In the genomic region with DNA sequence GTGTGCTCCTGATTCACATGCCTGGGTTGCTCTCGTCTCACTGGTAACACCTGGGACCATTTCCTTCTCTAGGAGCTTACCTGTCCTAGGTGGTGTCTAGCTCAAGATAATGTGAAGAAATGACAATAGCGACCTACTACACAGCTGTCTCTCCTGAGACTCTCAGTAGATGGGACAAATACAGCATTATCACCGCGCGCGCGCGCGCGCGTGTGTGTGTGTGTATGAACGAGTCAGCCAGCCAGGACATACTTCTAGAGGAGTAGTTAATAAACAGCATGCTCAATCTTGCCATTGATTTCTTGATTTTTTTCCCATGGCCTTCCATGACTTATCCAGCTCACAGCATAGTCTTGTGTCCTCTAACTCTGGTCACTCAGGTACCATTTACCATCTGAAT, we compare ENCODE assay signal across 3 cellular contexts.
"Had no signal": no experiment of that assay in that cellular context is flagged by ENCODE, and none has a peak within 500 bp of the region (broad histone marks: within the 10 kb centered on the region; RNA-seq: fewer than 3 reads in every experiment).

No MANE protein-coding gene starts in this region.

- DNase-seq: GDM1, GF-D8 had no signal

- H3K4me3 ChIP-seq: GM12878 had no signal

- ATAC-seq: GM12878 had no signal
